ENCODE assay signal across 22 cellular contexts in the genomic region with DNA sequence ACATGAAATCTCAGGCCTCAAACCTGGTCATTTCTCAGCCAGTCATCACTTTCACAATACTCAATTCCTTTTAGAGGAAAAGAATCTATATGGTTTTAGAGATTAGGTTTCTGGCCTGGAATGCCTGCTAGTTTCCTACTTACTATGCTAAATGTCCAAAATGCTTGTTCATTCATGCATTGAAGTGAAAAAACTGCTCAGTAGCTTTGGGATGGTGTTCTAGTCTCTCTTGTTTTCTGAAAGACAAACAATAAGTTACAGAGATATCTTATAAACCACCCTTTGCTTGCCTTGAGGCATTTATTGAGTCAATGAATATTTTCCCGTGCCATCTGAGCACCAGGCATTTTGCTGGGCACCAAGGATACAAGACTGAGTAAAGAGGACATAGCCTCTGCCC.
DNase-seq lines count a peak whose midpoint lies in the region; ATAC-seq and TF ChIP-seq lines count a peak whose summit lies in the region.
"Had no signal": no experiment of that assay in that cellular context is flagged by ENCODE, and none has a peak within 500 bp of the region (broad histone marks: within the 10 kb centered on the region; RNA-seq: fewer than 3 reads in every experiment).

No MANE protein-coding gene starts in this region.

- H3K4me1 ChIP-seq in mesenchymal stem cell (ENCODE audit: control insufficient read depth, insufficient read depth, low read depth, low read length) = peaks cover 2% of the 10 kb centered on the region
- no peaks in the 10 kb centered on the region for H3K4me1 ChIP-seq in BE2C
- H3K4me1 ChIP-seq in left ventricle myocardium inferior = no peaks in the 10 kb centered on the region
- H3K4me1 ChIP-seq: BLaER1, Caco-2 had no signal

- no peak overlapping the region for H2BK120ac ChIP-seq in mesenchymal stem cell (ENCODE audit: low read depth, low read length)

- no peak overlapping the region for H3K14ac ChIP-seq in mesenchymal stem cell (ENCODE audit: low read length in 2 of 2)

- H2AK5ac ChIP-seq in mesenchymal stem cell (ENCODE audit: low read length, severe bottlenecking) = no peak overlapping the region

- H3K9me3 ChIP-seq in mesenchymal stem cell (ENCODE audit: control insufficient read depth, low read length) = no peaks in the 10 kb centered on the region
- no peaks in the 10 kb centered on the region for H3K9me3 ChIP-seq in BE2C
- no peaks in the 10 kb centered on the region for H3K9me3 ChIP-seq in left ventricle myocardium inferior (replicated peaks)
- H3K9me3 ChIP-seq: BLaER1, Caco-2 had no signal

- no peak overlapping the region for H3K18ac ChIP-seq in mesenchymal stem cell (ENCODE audit: low read depth in 1 of 2, low read length in 2 of 2)

- intact Hi-C loops in left ventricle myocardium inferior (cut with micrococcal nuclease) = no loop called here

- 39% methylated on average over 1 of the region's 1 CpG for WGBS in mesenchymal stem cell

- in situ Hi-C loops in SK-MEL-5 (cut with HindIII; ENCODE audit: low pct_unique_long_range_greater_than_20kb, low sequenced_read_pairs) = no loop called here

- H3K27ac ChIP-seq in mesenchymal stem cell (ENCODE audit: low read length, poor library complexity, severe bottlenecking) (peak overlapping the region; percentile 28), coronary artery (no peak overlapping the region), left ventricle myocardium inferior (replicated peaks) (no peak overlapping the region)
- H3K27ac ChIP-seq: BLaER1 had no signal

- H3K4me3 ChIP-seq in AG10803 (ENCODE audit: low read length) (no peak overlapping the region), mesenchymal stem cell (ENCODE audit: insufficient read depth in 1 of 2, low read depth in 1 of 2, low read length in 2 of 2) (no peak overlapping the region), coronary artery (no peak overlapping the region), BE2C (ENCODE audit: low read depth, low read length) (no peak overlapping the region), left ventricle myocardium inferior (no peak overlapping the region)
- H3K4me3 ChIP-seq: BLaER1, GM12878, GM23338 had no signal

- no peak overlapping the region for H3K9ac ChIP-seq in mesenchymal stem cell (ENCODE audit: low read length)
- H3K9ac ChIP-seq: BLaER1 had no signal

- H3K4ac ChIP-seq in mesenchymal stem cell (ENCODE audit: low read depth in 1 of 2, low read length in 2 of 2) = no peak overlapping the region

- peak; percentile 17 for ATAC-seq in esophagus mucosa
- no peak for ATAC-seq in HG02642 (IDR thresholded peaks at IDR 0.05; ENCODE audit: poor library complexity, unreplicated experiment)
- ATAC-seq: GM12878, GM23338 had no signal

- no peak overlapping the region for H3K23ac ChIP-seq in mesenchymal stem cell (ENCODE audit: low read length in 2 of 2)

- H4K91ac ChIP-seq in mesenchymal stem cell (ENCODE audit: low read length) = no peak overlapping the region

- H2BK12ac ChIP-seq in mesenchymal stem cell (ENCODE audit: low read length in 2 of 2) = no peak overlapping the region

- no peak for TF ChIP-seq CTCF in AG10803 (conservative IDR thresholded peaks at IDR 0.05; ENCODE audit: low read length)
- TF ChIP-seq CTCF in coronary artery (IDR thresholded peaks at IDR 0.05) = no peak
- TF ChIP-seq CTCF in BE2C (IDR thresholded peaks at IDR 0.05; ENCODE audit: low read depth, low read length) = no peak
- TF ChIP-seq CTCF in left ventricle myocardium inferior (IDR thresholded peaks at IDR 0.05; ENCODE audit: borderline replicate concordance) = no peak

- no peak overlapping the region for H2BK15ac ChIP-seq in mesenchymal stem cell (ENCODE audit: low read depth, poor library complexity, severe bottlenecking)

- H3K27me3 ChIP-seq in mesenchymal stem cell (ENCODE audit: control insufficient read depth in 1 of 2, insufficient read depth in 1 of 2, low read length in 2 of 2) (no peaks in the 10 kb centered on the region), BE2C (no peaks in the 10 kb centered on the region), left ventricle myocardium inferior (ENCODE audit: low read depth) (no peaks in the 10 kb centered on the region)
- H3K27me3 ChIP-seq: BLaER1 had no signal

- no peak overlapping the region for H2BK5ac ChIP-seq in mesenchymal stem cell (ENCODE audit: low read depth, low read length, poor library complexity, severe bottlenecking)

- no peak overlapping the region for H4K8ac ChIP-seq in mesenchymal stem cell (ENCODE audit: low read length)

- DNase-seq in AG10803 (ENCODE audit: low read depth) (peak; percentile 16), SK-MEL-5 (ENCODE audit: low read depth, low spot score) (peak; percentile 13), mesenchymal stem cell (no peak), coronary artery (ENCODE audit: low spot score) (no peak), BE2C (no peak), left ventricle myocardium inferior (no peak)
- DNase-seq: Caco-2; CD4-positive, alpha-beta T cell; DND-41; HCEC 1CT; NCI-H1417; NCI-H1694 treated with DMSO at 0.1 percent for 48 hours; NCI-H2081 treated with DMSO at 0.1 percent for 48 hours; NCI-H446; NCI-H526 treated with DMSO at 0.1 percent for 48 hours; OCI-M1; Right ventricle myocardium superior had no signal

- no peak overlapping the region for H3K4me2 ChIP-seq in mesenchymal stem cell (ENCODE audit: low read length, poor library complexity, severe bottlenecking)
- H3K4me2 ChIP-seq: BLaER1, GM23338 had no signal

- H3K36me3 ChIP-seq in mesenchymal stem cell (ENCODE audit: control insufficient read depth in 1 of 2, insufficient read depth in 2 of 2, low read depth in 1 of 2, low read length in 2 of 2) (no peaks in the 10 kb centered on the region), BE2C (no peaks in the 10 kb centered on the region), left ventricle myocardium inferior (no peaks in the 10 kb centered on the region)
- H3K36me3 ChIP-seq: BLaER1 had no signal

- H2AFZ ChIP-seq in mesenchymal stem cell (ENCODE audit: low read depth, low read length) = no peak overlapping the region
- H2AFZ ChIP-seq: GM23338 had no signal

- no peaks in the 10 kb centered on the region for H3K79me1 ChIP-seq in mesenchymal stem cell (replicated peaks; ENCODE audit: low read length, poor library complexity, severe bottlenecking)

Comparison
In these comparisons a context has a peak if more than half of its experiments do, and no peak if none do; other contexts are left out.
1. DNase-seq: peak in AG10803 (single experiment) and SK-MEL-5 (single experiment); none in mesenchymal stem cell (single experiment), coronary artery (single experiment), BE2C (single experiment) and left ventricle myocardium inferior (single experiment).